In the genomic region with DNA sequence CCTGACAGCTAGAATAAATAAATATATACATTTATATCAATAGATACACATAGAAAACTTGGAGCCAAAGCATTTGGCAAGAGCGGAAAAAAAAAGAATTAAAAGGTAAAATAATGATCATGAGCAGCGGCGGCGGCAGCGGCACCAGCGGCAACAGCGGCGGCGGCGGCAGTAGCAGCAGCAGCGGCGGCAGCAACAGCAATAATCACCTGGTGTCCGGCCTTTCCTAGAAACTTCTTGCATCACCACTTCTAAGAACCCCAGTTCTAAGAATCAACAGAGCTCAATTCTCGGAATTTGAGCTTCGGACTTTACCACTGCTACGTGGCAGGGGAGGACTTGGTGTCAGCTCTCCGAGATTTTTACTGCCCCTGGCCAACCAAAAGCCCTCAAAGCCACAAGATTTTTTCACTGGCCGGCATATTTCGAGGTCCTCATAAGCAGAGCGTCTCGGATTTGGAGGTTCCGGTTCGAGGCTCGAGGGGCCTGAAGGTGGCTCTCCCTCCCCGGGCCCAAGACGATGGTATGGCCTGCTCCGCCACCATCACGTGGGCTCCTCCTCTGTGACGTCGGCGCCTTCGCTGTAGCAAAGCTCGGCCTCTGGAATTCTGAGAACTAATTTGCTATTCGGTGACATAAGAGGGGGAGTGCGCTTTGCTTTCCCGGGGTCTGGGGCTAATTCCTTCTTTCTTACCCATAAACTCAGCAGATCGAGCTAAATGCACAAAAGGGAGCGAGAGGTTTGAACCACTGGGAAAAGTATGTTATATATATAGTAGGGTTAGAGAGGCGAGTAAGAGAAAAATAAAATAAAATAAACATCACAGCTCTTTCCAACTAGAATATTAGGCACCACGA, we compare ENCODE assay signal across 8 cellular contexts. TPM values are rescaled to one million over a fixed set of nuclear protein-coding genes. Genes with fewer than 3 reads are reported as not detected.
DNase-seq lines count a peak whose midpoint lies in the region; ATAC-seq and TF ChIP-seq lines count a peak whose summit lies in the region.

A gene (minus strand): TSS at position 268 of the 858 bp plus-strand sequence. CDS start 11,775 bp downstream, outside the sequence.

- peak within 1 kb of the TSS; percentile 98 for H3K27ac Mint-ChIP-seq in activated B cell treated with CpG ODN at 0.5 μM for 24 hours

- DNase-seq in NCI-H345 treated with DMSO at 0.1 percent for 48 hours (lab: John Stamatoyannopoulos, UW; ENCODE audit: unreplicated experiment) (peak; percentile 98), activated B cell treated with CpG ODN at 0.5 μM for 24 hours (peak; percentile 77), cardiac fibroblast (ENCODE audit: low read depth in 2 of 2) (peak; percentile 99), iPS-NIHi7 (ENCODE audit: extremely low spot score) (peak; percentile 77)

- H3K27ac ChIP-seq in ACC112 (ENCODE audit: low read depth, low read length) (peak within 1 kb of the TSS; percentile 97), skin epidermis (peak within 1 kb of the TSS; percentile 96 to 100 (median 99))

- intact Hi-C loops in activated B cell treated with CpG ODN at 0.5 μM for 24 hours (cut with micrococcal nuclease) = loop anchor here (1.0 to 10.0 kb wide), 11 partner anchors 32 to 1008 kb away; a partner anchor contains a TSS

- H3K4me1 Mint-ChIP-seq in activated B cell treated with CpG ODN at 0.5 μM for 24 hours = peaks cover 79% of the 10 kb centered on the region

- H3K79me2 ChIP-seq in ACC112 (ENCODE audit: control insufficient read depth, insufficient read depth, low read length, unreplicated experiment) = peaks cover 44% of the 10 kb centered on the region

- H2AFZ ChIP-seq in ACC112 (ENCODE audit: low read length, unreplicated experiment) = peak within 1 kb of the TSS; percentile 92

- ATAC-seq in GM18907 (IDR thresholded peaks at IDR 0.05; ENCODE audit: unreplicated experiment) = peak; percentile 82
- ATAC-seq in HG03280 (IDR thresholded peaks at IDR 0.05; ENCODE audit: unreplicated experiment) = peak; percentile 73
- peak; percentile 60 for ATAC-seq in activated B cell treated with CpG ODN at 0.5 μM for 24 hours (ENCODE audit: low read depth)

- CTCF ChIA-PET in activated B cell treated with CpG ODN at 0.5 μM for 24 hours (lab: Charles Lee) = interaction anchor here (0.6 to 3.3 kb wide), 16 partner anchors 221 to 1210 kb away, joined by 3 to 42 read pairs (median 3); no protein-coding TSS in a partner anchor

- no peaks in the 10 kb centered on the region for H3K27me3 Mint-ChIP-seq in activated B cell treated with CpG ODN at 0.5 μM for 24 hours

- H3K4me3 ChIP-seq in ACC112 (ENCODE audit: low read depth, low read length) = peak within 1 kb of the TSS; percentile 96
- H3K4me3 ChIP-seq in cardiac fibroblast (replicated peaks in 1 of 2; ENCODE audit: low read depth in 2 of 2, low read length in 2 of 2) = peak within 1 kb of the TSS; percentile 91 to 92
- peak within 1 kb of the TSS; percentile 51 to 71 (median 65) for H3K4me3 ChIP-seq in skin epidermis

- H3K27me3 ChIP-seq in ACC112 (ENCODE audit: insufficient read depth, low read length) = no peaks in the 10 kb centered on the region

- POLR2A ChIA-PET in activated B cell treated with CpG ODN at 0.5 μM for 24 hours (lab: Charles Lee) = interaction anchor here (0.6 to 8.4 kb wide), 73 partner anchors 8 to 1296 kb away, joined by 3 to 94 read pairs (median 6); a partner anchor contains a TSS

- TF ChIP-seq CTCF in activated B cell treated with CpG ODN at 0.5 μM for 24 hours (IDR thresholded peaks at IDR 0.05) = no peak
- no peak for TF ChIP-seq CTCF in cardiac fibroblast (IDR thresholded peaks at IDR 0.05; ENCODE audit: low read depth, low read length)

- peaks cover 19% of the 10 kb centered on the region for H3K36me3 Mint-ChIP-seq in activated B cell treated with CpG ODN at 0.5 μM for 24 hours (ENCODE audit: low read depth)

- H3K4me3 Mint-ChIP-seq in activated B cell treated with CpG ODN at 0.5 μM for 24 hours = peak within 1 kb of the TSS; percentile 98

- H3K9me3 Mint-ChIP-seq in activated B cell treated with CpG ODN at 0.5 μM for 24 hours = no peaks in the 10 kb centered on the region

- H3K36me3 ChIP-seq in ACC112 (ENCODE audit: insufficient read depth, low read length) = no peaks in the 10 kb centered on the region

- peaks cover 20% of the 10 kb centered on the region for H3K4me1 ChIP-seq in ACC112 (ENCODE audit: control insufficient read depth, insufficient read depth, low read length, unreplicated experiment)

RNA-seq across cellular contexts. Expression of the gene that starts here (rescaled TPM):
- total RNA-seq in activated B cell treated with CpG ODN at 0.5 μM for 24 hours = 100 and 112 TPM in 2 replicates

Comparison
In these comparisons a context has a peak if more than half of its experiments do, and no peak if none do; other contexts are left out.
1. Peak in every context shown above with its lines: DNase-seq, ATAC-seq, H3K4me3 ChIP-seq and H3K27ac ChIP-seq.